Comparison of ENCODE assay signal across 18 cellular contexts in the genomic region with DNA sequence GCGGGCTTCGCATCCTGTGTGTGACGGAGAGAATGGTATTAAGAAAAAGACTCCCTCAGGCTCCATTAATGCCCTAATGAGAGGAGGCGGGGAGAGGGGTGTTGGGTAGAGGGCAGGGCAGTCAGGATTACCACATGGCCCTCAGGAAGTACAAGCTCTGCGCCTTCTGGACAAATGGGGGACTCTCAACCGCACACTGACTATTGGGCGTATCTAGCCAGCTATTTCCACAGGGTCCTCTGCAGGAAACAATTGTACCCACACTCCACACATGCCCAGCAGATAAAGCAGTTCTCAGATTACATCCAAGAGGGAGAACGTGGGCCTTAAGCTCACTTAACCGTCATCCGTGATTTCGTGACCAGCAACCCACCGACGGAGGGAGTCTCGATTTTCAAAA. TPM values are rescaled to one million over a fixed set of nuclear protein-coding genes. Genes with fewer than 3 reads are reported as not detected.
A peak's percentile ranks its signal among the peaks of the same experiment; 100 is the strongest.
DNase-seq lines count a peak whose midpoint lies in the region; ATAC-seq and TF ChIP-seq lines count a peak whose summit lies in the region.
"Had no signal": no experiment of that assay in that cellular context is flagged by ENCODE, and none has a peak within 500 bp of the region (broad histone marks: within the 10 kb centered on the region; RNA-seq: fewer than 3 reads in every experiment).

No MANE protein-coding gene starts in this region.

- H3F3A ChIP-seq in GM23338 (replicated peaks; ENCODE audit: low read depth) = peaks cover 21% of the 10 kb centered on the region; the same call in 1 of the 2 replicates

- H3K4me1 Mint-ChIP-seq in GM23338 (peaks cover 62% of the 10 kb centered on the region), osteocyte (ENCODE audit: unreplicated experiment) (peaks cover 71% of the 10 kb centered on the region)

- H3K4me3 Mint-ChIP-seq in GM23338 (no peak overlapping the region; the same call in 2 of the 3 replicates), osteocyte (ENCODE audit: unreplicated experiment) (no peak overlapping the region)

- H3K4me1 ChIP-seq in GM23338 (ENCODE audit: insufficient read depth) (peaks cover 63% of the 10 kb centered on the region), lower lobe of right lung (peaks cover 5% of the 10 kb centered on the region)
- H3K4me1 ChIP-seq: BE2C had no signal

- H3K27me3 ChIP-seq in GM23338 (ENCODE audit: insufficient read depth) (no peaks in the 10 kb centered on the region), lower lobe of right lung (ENCODE audit: low read depth) (no peaks in the 10 kb centered on the region)
- H3K27me3 ChIP-seq: ovary, SJSA1 had no signal

- peak; percentile 35 for ATAC-seq in GM23338
- ATAC-seq in GM21381 (IDR thresholded peaks at IDR 0.05; ENCODE audit: unreplicated experiment) = no peak
- ATAC-seq in lower lobe of right lung = no peak
- ATAC-seq: activated naive CD4-positive, alpha-beta T cell treated with anti-CD3 and anti-CD28 coated beads, Interleukin-2, amount 50 U/mL, for 72 hours; K562 had no signal

- DNase-seq in GM23338 (ENCODE audit: low spot score) (no peak), NCI-H524 (lab: John Stamatoyannopoulos, UW) (peak; percentile 84 to 92), epidermal melanocyte (ENCODE audit: insufficient read length, low spot score) (peak; percentile 72), osteocyte (ENCODE audit: extremely low spot score, unreplicated experiment) (no peak), GM10248 (ENCODE audit: extremely low spot score) (no peak), NCI-H187 (lab: John Stamatoyannopoulos, UW) (no peak), lower lobe of right lung (no peak)
- DNase-seq: activated CD4-positive, CD25-positive, alpha-beta regulatory T cell; activated CD8-positive, alpha-beta memory T cell treated with anti-CD3 and anti-CD28 coated beads, Interleukin-2, amount 50 U/mL, for 4 hours; BE2C; caudate nucleus; heart right ventricle; NK-92 treated with Interleukin-12 subunit alpha and Interleukin-12 subunit beta, amount 100 ng/mL, for 24 hours; ovary had no signal

- POLR2A ChIA-PET in GM10248 (lab: Yijun Ruan, JAX) = no interaction called here

- peaks cover 43% of the 10 kb centered on the region for H4K20me1 ChIP-seq in GM23338 (replicated peaks; ENCODE audit: insufficient read depth)

- intact Hi-C loops in lower lobe of right lung (cut with DNase I) = no loop called here

- CTCF ChIA-PET in GM10248 (lab: Yijun Ruan, JAX) = no interaction called here

- no peak for TF ChIP-seq CTCF in GM23338 (conservative IDR thresholded peaks at IDR 0.05; ENCODE audit: low read depth in 2 of 2)
- no peak for TF ChIP-seq CTCF in osteocyte (IDR thresholded peaks at IDR 0.05)
- TF ChIP-seq CTCF in GM10248 (IDR thresholded peaks at IDR 0.05; ENCODE audit: control extremely low read depth, extremely low read depth, low read depth, missing control alignments) = no peak
- TF ChIP-seq CTCF in lower lobe of right lung (IDR thresholded peaks at IDR 0.05) = no peak

- H3K27ac Mint-ChIP-seq in GM23338 = peak overlapping the region; percentile 87
- peak overlapping the region; percentile 81 for H3K27ac Mint-ChIP-seq in osteocyte (ENCODE audit: unreplicated experiment)
- H3K27ac Mint-ChIP-seq: activated naive CD4-positive, alpha-beta T cell treated with anti-CD3 and anti-CD28 coated beads, Interleukin-2, amount 50 U/mL, for 72 hours had no signal

- H3K27me3 Mint-ChIP-seq in GM23338 (ENCODE audit: insufficient read depth, low read depth, poor library complexity) = peaks cover 16% of the 10 kb centered on the region
- H3K27me3 Mint-ChIP-seq in osteocyte (ENCODE audit: unreplicated experiment) = no peaks in the 10 kb centered on the region

- H3K4me3 ChIP-seq in GM23338 (no peak overlapping the region; the same call in 1 of the 2 replicates), lower lobe of right lung (no peak overlapping the region)
- H3K4me3 ChIP-seq: heart right ventricle, K562, ovary, SJSA1 had no signal

- peak overlapping the region; percentile 69 for H3K4me2 ChIP-seq in GM23338

- H3K27ac ChIP-seq in GM23338 (ENCODE audit: low read depth) (peak overlapping the region; percentile 65), lower lobe of right lung (no peak overlapping the region)
- H3K27ac ChIP-seq: heart right ventricle, ovary, SJSA1 had no signal

- H3K9me3 ChIP-seq in lower lobe of right lung = no peaks in the 10 kb centered on the region
- H3K9me3 ChIP-seq: BE2C, heart right ventricle, ovary, SJSA1 had no signal

- no peak overlapping the region for H2AFZ ChIP-seq in GM23338

- H3K9me3 Mint-ChIP-seq in GM23338 (no peaks in the 10 kb centered on the region), osteocyte (ENCODE audit: unreplicated experiment) (no peaks in the 10 kb centered on the region)
- H3K9me3 Mint-ChIP-seq: activated naive CD4-positive, alpha-beta T cell treated with anti-CD3 and anti-CD28 coated beads, Interleukin-2, amount 50 U/mL, for 72 hours had no signal

- H3K36me3 Mint-ChIP-seq in GM23338 (ENCODE audit: low read depth) = peaks cover 16% of the 10 kb centered on the region
- H3K36me3 Mint-ChIP-seq in osteocyte (ENCODE audit: unreplicated experiment) = peaks cover 6% of the 10 kb centered on the region
- H3K36me3 Mint-ChIP-seq: activated naive CD4-positive, alpha-beta T cell treated with anti-CD3 and anti-CD28 coated beads, Interleukin-2, amount 50 U/mL, for 72 hours had no signal

- H3K9me2 ChIP-seq in GM23338 (ENCODE audit: insufficient read depth) = no peaks in the 10 kb centered on the region

- H3K79me2 ChIP-seq in GM23338 (replicated peaks; ENCODE audit: insufficient read depth) = peaks cover 100% of the 10 kb centered on the region

- H3K36me3 ChIP-seq in GM23338 (ENCODE audit: insufficient read depth) = no peaks in the 10 kb centered on the region
- H3K36me3 ChIP-seq in lower lobe of right lung = no peaks in the 10 kb centered on the region
- H3K36me3 ChIP-seq: BE2C, heart right ventricle, ovary, SJSA1 had no signal

TF ChIP-seq in GM23338, 12 proteins besides CTCF, POLR2A, EP300 and RAD21 (continues in another document):
- TF ChIP-seq, protein P1, sequence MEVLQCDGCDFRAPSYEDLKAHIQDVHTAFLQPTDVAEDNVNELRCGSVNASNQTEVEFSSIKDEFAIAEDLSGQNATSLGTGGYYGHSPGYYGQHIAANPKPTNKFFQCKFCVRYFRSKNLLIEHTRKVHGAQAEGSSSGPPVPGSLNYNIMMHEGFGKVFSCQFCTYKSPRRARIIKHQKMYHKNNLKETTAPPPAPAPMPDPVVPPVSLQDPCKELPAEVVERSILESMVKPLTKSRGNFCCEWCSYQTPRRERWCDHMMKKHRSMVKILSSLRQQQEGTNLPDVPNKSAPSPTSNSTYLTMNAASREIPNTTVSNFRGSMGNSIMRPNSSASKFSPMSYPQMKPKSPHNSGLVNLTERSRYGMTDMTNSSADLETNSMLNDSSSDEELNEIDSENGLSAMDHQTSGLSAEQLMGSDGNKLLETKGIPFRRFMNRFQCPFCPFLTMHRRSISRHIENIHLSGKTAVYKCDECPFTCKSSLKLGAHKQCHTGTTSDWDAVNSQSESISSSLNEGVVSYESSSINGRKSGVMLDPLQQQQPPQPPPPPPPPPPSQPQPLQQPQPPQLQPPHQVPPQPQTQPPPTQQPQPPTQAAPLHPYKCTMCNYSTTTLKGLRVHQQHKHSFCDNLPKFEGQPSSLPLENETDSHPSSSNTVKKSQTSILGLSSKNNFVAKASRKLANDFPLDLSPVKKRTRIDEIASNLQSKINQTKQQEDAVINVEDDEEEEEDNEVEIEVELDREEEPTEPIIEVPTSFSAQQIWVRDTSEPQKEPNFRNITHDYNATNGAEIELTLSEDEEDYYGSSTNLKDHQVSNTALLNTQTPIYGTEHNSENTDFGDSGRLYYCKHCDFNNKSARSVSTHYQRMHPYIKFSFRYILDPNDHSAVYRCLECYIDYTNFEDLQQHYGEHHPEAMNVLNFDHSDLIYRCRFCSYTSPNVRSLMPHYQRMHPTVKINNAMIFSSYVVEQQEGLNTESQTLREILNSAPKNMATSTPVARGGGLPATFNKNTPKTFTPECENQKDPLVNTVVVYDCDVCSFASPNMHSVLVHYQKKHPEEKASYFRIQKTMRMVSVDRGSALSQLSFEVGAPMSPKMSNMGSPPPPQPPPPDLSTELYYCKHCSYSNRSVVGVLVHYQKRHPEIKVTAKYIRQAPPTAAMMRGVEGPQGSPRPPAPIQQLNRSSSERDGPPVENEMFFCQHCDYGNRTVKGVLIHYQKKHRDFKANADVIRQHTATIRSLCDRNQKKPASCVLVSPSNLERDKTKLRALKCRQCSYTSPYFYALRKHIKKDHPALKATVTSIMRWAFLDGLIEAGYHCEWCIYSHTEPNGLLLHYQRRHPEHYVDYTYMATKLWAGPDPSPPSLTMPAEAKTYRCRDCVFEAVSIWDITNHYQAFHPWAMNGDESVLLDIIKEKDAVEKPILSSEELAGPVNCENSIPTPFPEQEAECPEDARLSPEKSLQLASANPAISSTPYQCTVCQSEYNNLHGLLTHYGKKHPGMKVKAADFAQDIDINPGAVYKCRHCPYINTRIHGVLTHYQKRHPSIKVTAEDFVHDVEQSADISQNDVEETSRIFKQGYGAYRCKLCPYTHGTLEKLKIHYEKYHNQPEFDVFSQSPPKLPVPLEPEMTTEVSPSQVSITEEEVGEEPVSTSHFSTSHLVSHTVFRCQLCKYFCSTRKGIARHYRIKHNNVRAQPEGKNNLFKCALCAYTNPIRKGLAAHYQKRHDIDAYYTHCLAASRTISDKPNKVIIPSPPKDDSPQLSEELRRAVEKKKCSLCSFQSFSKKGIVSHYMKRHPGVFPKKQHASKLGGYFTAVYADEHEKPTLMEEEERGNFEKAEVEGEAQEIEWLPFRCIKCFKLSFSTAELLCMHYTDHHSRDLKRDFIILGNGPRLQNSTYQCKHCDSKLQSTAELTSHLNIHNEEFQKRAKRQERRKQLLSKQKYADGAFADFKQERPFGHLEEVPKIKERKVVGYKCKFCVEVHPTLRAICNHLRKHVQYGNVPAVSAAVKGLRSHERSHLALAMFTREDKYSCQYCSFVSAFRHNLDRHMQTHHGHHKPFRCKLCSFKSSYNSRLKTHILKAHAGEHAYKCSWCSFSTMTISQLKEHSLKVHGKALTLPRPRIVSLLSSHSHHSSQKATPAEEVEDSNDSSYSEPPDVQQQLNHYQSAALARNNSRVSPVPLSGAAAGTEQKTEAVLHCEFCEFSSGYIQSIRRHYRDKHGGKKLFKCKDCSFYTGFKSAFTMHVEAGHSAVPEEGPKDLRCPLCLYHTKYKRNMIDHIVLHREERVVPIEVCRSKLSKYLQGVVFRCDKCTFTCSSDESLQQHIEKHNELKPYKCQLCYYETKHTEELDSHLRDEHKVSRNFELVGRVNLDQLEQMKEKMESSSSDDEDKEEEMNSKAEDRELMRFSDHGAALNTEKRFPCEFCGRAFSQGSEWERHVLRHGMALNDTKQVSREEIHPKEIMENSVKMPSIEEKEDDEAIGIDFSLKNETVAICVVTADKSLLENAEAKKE (CRISPR knock-in tag; IDR thresholded peaks at IDR 0.05) = no peak
- no peak for TF ChIP-seq EZH2phosphoT487 (IDR thresholded peaks at IDR 0.05; ENCODE audit: unreplicated experiment)

RNA-seq across cellular contexts. Expression of a gene that starts 14.7 kb away (rescaled TPM):
- total RNA-seq in GM23338 (2014; rRNA removed; shearing (Covaris generic)) = 90.4 and 105 TPM in 2 replicates
- polyA plus RNA-seq in GM23338 (2016; fragmentation: Nextera tagmentation; extraction: Ambion mirVana) = 31.8 and 36.2 TPM in 2 replicates
- total RNA-seq in osteocyte (123 and 131 TPM in 2 replicates), lower lobe of right lung (42.6 TPM)

RNA-seq across cellular contexts. Expression of a gene that starts 32.0 kb away (rescaled TPM):
- 23.1 and 24.4 TPM in 2 replicates for total RNA-seq in GM23338 (2014; rRNA removed; shearing (Covaris generic))
- polyA plus RNA-seq in GM23338 (2016; fragmentation: Nextera tagmentation; extraction: Ambion mirVana) = 20.2 and 21.9 TPM in 2 replicates
- total RNA-seq in osteocyte (12.6 and 12.8 TPM in 2 replicates), lower lobe of right lung (9.1 TPM)

Comparison
In these comparisons a context has a peak if more than half of its experiments do, and no peak if none do; other contexts are left out.
1. DNase-seq: peak in NCI-H524 (2 of 2) and epidermal melanocyte (single experiment); none in GM23338 (single experiment), osteocyte (single experiment), GM10248 (single experiment), NCI-H187 (0 of 2) and lower lobe of right lung (single experiment).